14 cellular contexts compared by ENCODE assay signal in genomic region chr15:71545923-71546322, GRCh38.
"Had no signal": no experiment of that assay in that cellular context is flagged by ENCODE, and none has a peak within 500 bp of the region (broad histone marks: within the 10 kb centered on the region; RNA-seq: fewer than 3 reads in every experiment).

No MANE protein-coding gene starts in this region.

- H3K4me3 ChIP-seq: gastroesophageal sphincter, lung had no signal

- ATAC-seq: gastroesophageal sphincter, left cardiac atrium, left ventricle myocardium superior had no signal

- H3K27me3 ChIP-seq: gastroesophageal sphincter, right atrium auricular region had no signal

- H3K27ac ChIP-seq: gastroesophageal sphincter had no signal

- H3K9me3 ChIP-seq: gastroesophageal sphincter, right atrium auricular region had no signal

- H3K36me3 ChIP-seq: gastroesophageal sphincter, right atrium auricular region had no signal

- DNase-seq: effector memory CD4-positive, alpha-beta T cell; erythroblast; glutamatergic neuron; islet precursor cell; left cardiac atrium; left ventricle myocardium superior; mesenchymal stem cell; naive B cell; small intestine; stimulated activated CD4-positive, alpha-beta T cell treated with anti-CD3 and anti-CD28 coated beads, Interleukin-12 subunit alpha, Interleukin-12 subunit beta, amount 100 ng/mL, for 4 hours; stimulated activated naive CD4-positive, alpha-beta T cell had no signal
